ENCODE assay signal across 8 cellular contexts in the genomic region with DNA sequence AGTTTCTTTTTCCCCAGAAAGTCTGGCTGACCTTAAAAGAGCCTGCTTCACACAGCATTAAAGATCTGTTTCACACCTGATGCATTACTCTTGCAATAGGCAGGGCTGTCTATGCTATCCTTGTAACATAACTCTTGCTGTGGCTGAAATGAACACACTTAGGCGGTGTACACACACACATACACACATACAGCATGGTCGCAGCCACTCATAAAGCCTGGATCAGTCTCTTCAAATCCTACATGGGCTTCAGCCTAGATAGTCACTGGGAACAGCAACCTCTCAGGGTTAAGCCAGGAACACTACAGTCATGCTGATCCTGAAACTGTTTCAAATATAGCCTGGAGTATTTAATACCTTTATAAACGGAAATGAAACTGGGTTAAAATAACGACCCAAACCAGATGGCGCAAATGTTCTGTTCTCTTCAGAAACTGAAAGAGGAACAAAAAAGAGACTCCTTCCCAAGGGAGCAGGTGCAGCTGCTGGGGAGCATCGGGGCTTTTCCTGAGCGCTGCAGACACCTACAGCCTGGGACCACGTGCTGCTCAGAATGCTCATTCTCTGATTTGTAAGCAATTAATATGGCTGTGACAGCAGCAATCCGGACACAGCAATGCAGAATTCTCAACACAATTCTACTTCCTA.
A peak's percentile ranks its signal among the peaks of the same experiment; 100 is the strongest.
DNase-seq lines count a peak whose midpoint lies in the region; ATAC-seq and TF ChIP-seq lines count a peak whose summit lies in the region.

No MANE protein-coding gene starts in this region.

- no peak overlapping the region for H3K27ac Mint-ChIP-seq in Calu3 (ENCODE audit: unreplicated experiment)

- no peaks in the 10 kb centered on the region for H3K36me3 ChIP-seq in hepatocyte (replicated peaks; ENCODE audit: insufficient read depth, low read depth)
- H3K36me3 ChIP-seq in esophagus muscularis mucosa: no peaks in the 10 kb centered on the region

- no peak for TF ChIP-seq POLR2A in esophagus muscularis mucosa (IDR thresholded peaks at IDR 0.05; ENCODE audit: low read depth)

- H3K27me3 Mint-ChIP-seq in activated T-cell treated with anti-CD3 and anti-CD28 coated beads, Interleukin-2, amount 50 U/mL, for 4 hours (ENCODE audit: low read depth): no peaks in the 10 kb centered on the region
- peaks cover 60% of the 10 kb centered on the region for H3K27me3 Mint-ChIP-seq in Calu3 (ENCODE audit: unreplicated experiment)

- H3K27me3 ChIP-seq in hepatocyte: no peaks in the 10 kb centered on the region
- peaks cover 0 to 25% (median 0%) of the 10 kb centered on the region in 4 donors for H3K27me3 ChIP-seq in esophagus muscularis mucosa

- H3K9me3 ChIP-seq in hepatocyte (ENCODE audit: low read depth) (no peaks in the 10 kb centered on the region), esophagus muscularis mucosa (no peaks in the 10 kb centered on the region)

- no peaks in the 10 kb centered on the region for H4K20me1 ChIP-seq in hepatocyte (ENCODE audit: insufficient read depth, poor library complexity, severe bottlenecking)

- H2AFZ ChIP-seq in hepatocyte: no peak overlapping the region

- no peaks in the 10 kb centered on the region for H3K36me3 Mint-ChIP-seq in activated T-cell treated with anti-CD3 and anti-CD28 coated beads, Interleukin-2, amount 50 U/mL, for 4 hours (ENCODE audit: insufficient read depth)
- no peaks in the 10 kb centered on the region for H3K36me3 Mint-ChIP-seq in Calu3 (ENCODE audit: insufficient read depth, unreplicated experiment)

- no peak overlapping the region for H3K4me3 ChIP-seq in hepatocyte
- H3K4me3 ChIP-seq in esophagus muscularis mucosa: no peak overlapping the region

- no peaks in the 10 kb centered on the region for H3K9me2 ChIP-seq in hepatocyte (replicated peaks; ENCODE audit: insufficient read depth)

- peaks cover 27% of the 10 kb centered on the region for H3K4me1 Mint-ChIP-seq in activated T-cell treated with anti-CD3 and anti-CD28 coated beads, Interleukin-2, amount 50 U/mL, for 4 hours (ENCODE audit: low read depth)
- no peaks in the 10 kb centered on the region for H3K4me1 Mint-ChIP-seq in Calu3 (ENCODE audit: low read depth, unreplicated experiment)

- WGBS in hepatocyte (ENCODE audit: low lambda C conversion rate, missing lambda C conversion rate): 82% methylated on average over 9 of the region's 9 CpGs
- WGBS in esophagus muscularis mucosa: 52% methylated on average over 9 of the region's 9 CpGs

- peak; percentile 66 to 71 for ATAC-seq in activated T-cell treated with anti-CD3 and anti-CD28 coated beads, Interleukin-2, amount 50 U/mL, for 4 hours
- ATAC-seq in HG02759 (IDR thresholded peaks at IDR 0.05; ENCODE audit: unreplicated experiment): peak; percentile 92

- intact Hi-C loops in esophagus muscularis mucosa (cut with DNase I): no loop called here
- intact Hi-C loops in Calu3 (cut with micrococcal nuclease; ENCODE audit: unreplicated experiment): no loop called here

- peak overlapping the region; percentile 76 for H3K4me3 Mint-ChIP-seq in activated T-cell treated with anti-CD3 and anti-CD28 coated beads, Interleukin-2, amount 50 U/mL, for 4 hours
- no peak overlapping the region for H3K4me3 Mint-ChIP-seq in Calu3 (ENCODE audit: low read depth, unreplicated experiment)

- H3K4me2 ChIP-seq in hepatocyte: no peak overlapping the region

- no peaks in the 10 kb centered on the region for H3K9me3 Mint-ChIP-seq in activated T-cell treated with anti-CD3 and anti-CD28 coated beads, Interleukin-2, amount 50 U/mL, for 4 hours
- H3K9me3 Mint-ChIP-seq in Calu3 (ENCODE audit: low read depth, unreplicated experiment): no peaks in the 10 kb centered on the region

- no peaks in the 10 kb centered on the region for H3K79me2 ChIP-seq in hepatocyte

- no peak for TF ChIP-seq EP300 in esophagus muscularis mucosa (IDR thresholded peaks at IDR 0.05)

- DNase-seq in activated T-cell treated with anti-CD3 and anti-CD28 coated beads, Interleukin-2, amount 50 U/mL, for 4 hours: no peak
- DNase-seq in activated T-cell treated with anti-CD3 and anti-CD28 coated beads for 4 hours: no peak
- peak; percentile 84 for DNase-seq in NOMO-1 treated with DMSO at 0.1 percent for 48 hours (lab: John Stamatoyannopoulos, UW; ENCODE audit: unreplicated experiment)
- DNase-seq in midbrain (lab: John Stamatoyannopoulos, UW): peak; percentile 58
- no peak for DNase-seq in hepatocyte (ENCODE audit: low spot score)
- no peak for DNase-seq in esophagus muscularis mucosa (ENCODE audit: extremely low spot score)
- no peak for DNase-seq in Calu3

- TF ChIP-seq CTCF in hepatocyte (IDR thresholded peaks at IDR 0.05; ENCODE audit: poor library complexity): no peak
- TF ChIP-seq CTCF in esophagus muscularis mucosa (IDR thresholded peaks at IDR 0.05): no peak
- no peak for TF ChIP-seq CTCF in Calu3 (IDR thresholded peaks at IDR 0.05; ENCODE audit: unreplicated experiment)

- H3K27ac ChIP-seq in hepatocyte: no peak overlapping the region
- peak overlapping the region in 1 of 4 donors; percentile 13 for H3K27ac ChIP-seq in esophagus muscularis mucosa (replicated peaks in 1 of 4)

- BruUV-seq in Calu3 (replicated peaks; lab: Mats Ljungman, UMichigan): no TSS peak

- H3K4me1 ChIP-seq in hepatocyte (ENCODE audit: insufficient read depth) (no peaks in the 10 kb centered on the region), esophagus muscularis mucosa (peaks cover 3 to 12% (median 10%) of the 10 kb centered on the region in 4 donors)

- CTCF ChIA-PET in Calu3 (lab: Charles Lee): no interaction called here

Comparison
In these comparisons a context has a peak if more than half of its experiments do, and no peak if none do; other contexts are left out.
1. DNase-seq: peak in NOMO-1 treated with DMSO at 0.1 percent for 48 hours (single experiment) and midbrain (single experiment); none in activated T-cell treated with anti-CD3 and anti-CD28 coated beads, Interleukin-2, amount 50 U/mL, for 4 hours (single experiment), activated T-cell treated with anti-CD3 and anti-CD28 coated beads for 4 hours (single experiment), hepatocyte (single experiment), esophagus muscularis mucosa (single experiment) and Calu3 (single experiment).